In genomic region chr9:131682261-131682660, GRCh38 we compare ENCODE assay signal across 16 cellular contexts. TPM values are rescaled to one million over a fixed set of nuclear protein-coding genes. Genes with fewer than 3 reads are reported as not detected.
A peak's percentile ranks its signal among the peaks of the same experiment; 100 is the strongest.
DNase-seq lines count a peak whose midpoint lies in the region; ATAC-seq and TF ChIP-seq lines count a peak whose summit lies in the region.
"Had no signal": no experiment of that assay in that cellular context is flagged by ENCODE, and none has a peak within 500 bp of the region (broad histone marks: within the 10 kb centered on the region; RNA-seq: fewer than 3 reads in every experiment).

No MANE protein-coding gene starts in this region.

- TF ChIP-seq CTCF in CD8-positive, alpha-beta T cell (IDR thresholded peaks at IDR 0.05), result no peak
- no peak for TF ChIP-seq CTCF in activated B cell treated with CpG ODN at 0.5 μM for 24 hours (IDR thresholded peaks at IDR 0.05)

- no peaks in the 10 kb centered on the region for H3K9me3 Mint-ChIP-seq in CD8-positive, alpha-beta T cell
- H3K9me3 Mint-ChIP-seq in activated B cell treated with CpG ODN at 0.5 μM for 24 hours, result no peaks in the 10 kb centered on the region
- H3K9me3 Mint-ChIP-seq in immature natural killer cell, result no peaks in the 10 kb centered on the region
- H3K9me3 Mint-ChIP-seq in stimulated activated effector memory CD8-positive, alpha-beta T cell treated with anti-CD3 and anti-CD28 coated beads, Interleukin-12 subunit alpha, Interleukin-12 subunit beta, amount 100 ng/mL, for 72 hours, result no peaks in the 10 kb centered on the region
- H3K9me3 Mint-ChIP-seq: activated naive CD4-positive, alpha-beta T cell treated with anti-CD3 and anti-CD28 coated beads for 36 hours had no signal

- CTCF ChIA-PET in CD8-positive, alpha-beta T cell (lab: Charles Lee), result interaction anchor here (1.4 to 1.9 kb wide), 2 partner anchors 24 to 91 kb away, joined by 3 to 5 read pairs; no protein-coding TSS in a partner anchor
- CTCF ChIA-PET in activated B cell treated with CpG ODN at 0.5 μM for 24 hours (lab: Charles Lee), result interaction anchor here (1.1 to 1.7 kb wide), 3 partner anchors 26 to 58 kb away, joined by 3 to 5 read pairs (median 4); partner anchors contain the start of gene RAPGEF1

- H3K9me3 ChIP-seq in CD8-positive, alpha-beta T cell (ENCODE audit: low read length), result no peaks in the 10 kb centered on the region
- H3K9me3 ChIP-seq: thyroid gland had no signal

- H3K4me1 Mint-ChIP-seq in CD8-positive, alpha-beta T cell (ENCODE audit: low read depth), result peaks cover 62% of the 10 kb centered on the region
- H3K4me1 Mint-ChIP-seq in activated B cell treated with CpG ODN at 0.5 μM for 24 hours, result peaks cover 97% of the 10 kb centered on the region
- peaks cover 73 to 96% of the 10 kb centered on the region in 2 donors for H3K4me1 Mint-ChIP-seq in immature natural killer cell
- H3K4me1 Mint-ChIP-seq in stimulated activated effector memory CD8-positive, alpha-beta T cell treated with anti-CD3 and anti-CD28 coated beads, Interleukin-12 subunit alpha, Interleukin-12 subunit beta, amount 100 ng/mL, for 72 hours, result peaks cover 77% of the 10 kb centered on the region

- peak overlapping the region; percentile 61 for H3K27ac Mint-ChIP-seq in CD8-positive, alpha-beta T cell
- H3K27ac Mint-ChIP-seq in activated B cell treated with CpG ODN at 0.5 μM for 24 hours, result peak overlapping the region; percentile 60
- peak overlapping the region in 5 of 6 donors; percentile 9 to 59 (median 37) for H3K27ac Mint-ChIP-seq in immature natural killer cell
- H3K27ac Mint-ChIP-seq in stimulated activated effector memory CD8-positive, alpha-beta T cell treated with anti-CD3 and anti-CD28 coated beads, Interleukin-12 subunit alpha, Interleukin-12 subunit beta, amount 100 ng/mL, for 72 hours, result peak overlapping the region; percentile 95
- H3K27ac Mint-ChIP-seq: activated naive CD4-positive, alpha-beta T cell treated with anti-CD3 and anti-CD28 coated beads for 36 hours had no signal

- H3K36me3 Mint-ChIP-seq in CD8-positive, alpha-beta T cell, result peaks cover 7% of the 10 kb centered on the region
- H3K36me3 Mint-ChIP-seq in activated B cell treated with CpG ODN at 0.5 μM for 24 hours (ENCODE audit: low read depth) (peaks cover 26% of the 10 kb centered on the region), immature natural killer cell (no peaks in the 10 kb centered on the region)
- H3K36me3 Mint-ChIP-seq in stimulated activated effector memory CD8-positive, alpha-beta T cell treated with anti-CD3 and anti-CD28 coated beads, Interleukin-12 subunit alpha, Interleukin-12 subunit beta, amount 100 ng/mL, for 72 hours, result peaks cover 13% of the 10 kb centered on the region

- no peaks in the 10 kb centered on the region for H3K27me3 Mint-ChIP-seq in CD8-positive, alpha-beta T cell (ENCODE audit: low read depth)
- H3K27me3 Mint-ChIP-seq in activated B cell treated with CpG ODN at 0.5 μM for 24 hours (no peaks in the 10 kb centered on the region), immature natural killer cell (ENCODE audit: low read depth in 3 of 3) (peaks cover 0 to 11% (median 6%) of the 10 kb centered on the region in 3 donors)

- no peak overlapping the region for H3K4me3 Mint-ChIP-seq in CD8-positive, alpha-beta T cell
- H3K4me3 Mint-ChIP-seq in activated B cell treated with CpG ODN at 0.5 μM for 24 hours (peak overlapping the region; percentile 45), immature natural killer cell (no peak overlapping the region)
- H3K4me3 Mint-ChIP-seq in stimulated activated effector memory CD8-positive, alpha-beta T cell treated with anti-CD3 and anti-CD28 coated beads, Interleukin-12 subunit alpha, Interleukin-12 subunit beta, amount 100 ng/mL, for 72 hours, result no peak overlapping the region
- H3K4me3 Mint-ChIP-seq: activated naive CD4-positive, alpha-beta T cell treated with anti-CD3 and anti-CD28 coated beads for 36 hours had no signal

- H3K4me3 ChIP-seq in CD8-positive, alpha-beta T cell (ENCODE audit: low read depth, low read length), result no peak overlapping the region
- H3K4me3 ChIP-seq: GM12878, lung, thyroid gland had no signal

- H3K4me1 ChIP-seq in CD8-positive, alpha-beta T cell (ENCODE audit: insufficient read depth, low read length), result peaks cover 26% of the 10 kb centered on the region

- intact Hi-C loops in CD8-positive, alpha-beta T cell (cut with DNase I, micrococcal nuclease), result no loop called here
- intact Hi-C loops in activated B cell treated with CpG ODN at 0.5 μM for 24 hours (cut with micrococcal nuclease), result no loop called here

- H3K27me3 ChIP-seq in CD8-positive, alpha-beta T cell (ENCODE audit: insufficient read depth, low read length), result no peaks in the 10 kb centered on the region
- H3K27me3 ChIP-seq: thyroid gland had no signal

- no peak for DNase-seq in CD8-positive, alpha-beta T cell
- DNase-seq in activated B cell treated with CpG ODN at 0.5 μM for 24 hours (no peak), immature natural killer cell (no peak), NCI-H1694 treated with DMSO at 0.1 percent for 48 hours (lab: John Stamatoyannopoulos, UW) (no peak), NCI-H2171 (lab: John Stamatoyannopoulos, UW) (no peak)
- DNase-seq in stimulated activated effector memory CD8-positive, alpha-beta T cell treated with anti-CD3 and anti-CD28 coated beads, Interleukin-12 subunit alpha, Interleukin-12 subunit beta, amount 100 ng/mL, for 72 hours (ENCODE audit: low spot score in 2 of 2), result no peak
- DNase-seq: activated naive CD4-positive, alpha-beta T cell treated with anti-CD3 and anti-CD28 coated beads for 36 hours; hippocampal formation; NCI-H345; nucleus accumbens; thyroid gland had no signal

- no peak for ATAC-seq in CD8-positive, alpha-beta T cell
- no peak for ATAC-seq in activated B cell treated with CpG ODN at 0.5 μM for 24 hours (ENCODE audit: low read depth)
- no peak for ATAC-seq in stimulated activated effector memory CD8-positive, alpha-beta T cell treated with anti-CD3 and anti-CD28 coated beads, Interleukin-12 subunit alpha, Interleukin-12 subunit beta, amount 100 ng/mL, for 72 hours
- no peak for ATAC-seq in GM21737 (IDR thresholded peaks at IDR 0.05; ENCODE audit: unreplicated experiment)
- ATAC-seq in GM21529 (IDR thresholded peaks at IDR 0.05; ENCODE audit: unreplicated experiment), result no peak
- ATAC-seq: GM12878 had no signal

- H3K36me3 ChIP-seq in CD8-positive, alpha-beta T cell (ENCODE audit: insufficient read depth, low read length), result no peaks in the 10 kb centered on the region
- H3K36me3 ChIP-seq: thyroid gland had no signal

- POLR2A ChIA-PET in CD8-positive, alpha-beta T cell (lab: Charles Lee), result no interaction called here
- POLR2A ChIA-PET in activated B cell treated with CpG ODN at 0.5 μM for 24 hours (lab: Charles Lee), result interaction anchor here (0.6 to 19.5 kb wide), 3 partner anchors 10 to 503 kb away, joined by 4 to 683 read pairs (median 4); partner anchors contain the start of gene RAPGEF1

- no peak overlapping the region for H3K27ac ChIP-seq in CD8-positive, alpha-beta T cell (ENCODE audit: low read depth, low read length)
- H3K27ac ChIP-seq: epithelial cell of prostate had no signal

RNA-seq across cellular contexts. Expression of gene RAPGEF1, which starts 57.6 kb away (rescaled TPM):
- total RNA-seq in CD8-positive, alpha-beta T cell, result 100 to 1,000 TPM; 127 to 130 TPM
- total RNA-seq in activated B cell treated with CpG ODN at 0.5 μM for 24 hours, result 278 and 318 TPM in 2 replicates
- polyA plus RNA-seq in immature natural killer cell, result 10 to 100 TPM in 1 of 3 donors, 1 to 10 TPM in 2; 1.2 to 15.8 (median 7.4) TPM

Comparison
In these comparisons a context has a peak if more than half of its experiments do, and no peak if none do; other contexts are left out.
1. H3K27ac Mint-ChIP-seq: peak in every context shown above with its lines; median percentile 95 in stimulated activated effector memory CD8-positive, alpha-beta T cell treated with anti-CD3 and anti-CD28 coated beads, Interleukin-12 subunit alpha, Interleukin-12 subunit beta, amount 100 ng/mL, for 72 hours; 61 in CD8-positive, alpha-beta T cell; 60 in activated B cell treated with CpG ODN at 0.5 μM for 24 hours; 37 in immature natural killer cell.